8 cellular contexts compared by ENCODE assay signal in genomic region chr16:4936181-4936990, GRCh38. TPM values are rescaled to one million over a fixed set of nuclear protein-coding genes. Genes with fewer than 3 reads are reported as not detected.
DNase-seq lines count a peak whose midpoint lies in the region; ATAC-seq and TF ChIP-seq lines count a peak whose summit lies in the region.

No MANE protein-coding gene starts in this region.

- H3K36me3 Mint-ChIP-seq in stimulated activated naive CD8-positive, alpha-beta T cell treated with anti-CD3 and anti-CD28 coated beads, Interleukin-15, Interleukin-2, amounts not matched to agents 100 ng/mL and 50 ng/mL, for 24 hours (ENCODE audit: low read depth): no peaks in the 10 kb centered on the region

- intact Hi-C loops in Right ventricle myocardium superior (cut with DNase I): no loop called here

- H3K4me3 ChIP-seq in WI38 (ENCODE audit: low read depth, low read length) (peak overlapping the region; percentile 46), retinal pigment epithelial cell (ENCODE audit: low read length) (peak overlapping the region; percentile 78)

- no peak for DNase-seq in stimulated activated naive CD8-positive, alpha-beta T cell treated with anti-CD3 and anti-CD28 coated beads, Interleukin-15, Interleukin-2, amounts not matched to agents 100 U/mL and 50 U/mL, for 24 hours
- DNase-seq in Right ventricle myocardium superior (no peak), retinal pigment epithelial cell (ENCODE audit: low read depth) (no peak)

- TF ChIP-seq CTCF in WI38 (IDR thresholded peaks at IDR 0.05; ENCODE audit: low read depth, low read length) (peak; percentile 5; the same call in 1 of the 2 replicates), retinal pigment epithelial cell (conservative IDR thresholded peaks at IDR 0.05; ENCODE audit: low read depth, low read length) (peak; percentile 41)

- no peaks in the 10 kb centered on the region for H3K4me1 Mint-ChIP-seq in stimulated activated naive CD8-positive, alpha-beta T cell treated with anti-CD3 and anti-CD28 coated beads, Interleukin-15, Interleukin-2, amounts not matched to agents 100 ng/mL and 50 ng/mL, for 24 hours (ENCODE audit: low read depth)

- H3K4me3 Mint-ChIP-seq in stimulated activated naive CD8-positive, alpha-beta T cell treated with anti-CD3 and anti-CD28 coated beads, Interleukin-15, Interleukin-2, amounts not matched to agents 100 ng/mL and 50 ng/mL, for 24 hours: peak overlapping the region; percentile 41

- ATAC-seq in stimulated activated naive CD8-positive, alpha-beta T cell treated with anti-CD3 and anti-CD28 coated beads, Interleukin-15, Interleukin-2, amounts not matched to agents 100 U/mL and 50 U/mL, for 24 hours: no peak
- ATAC-seq in Right ventricle myocardium superior (ENCODE audit: poor library complexity): peak; percentile 36
- no peak for ATAC-seq in GM18505 (IDR thresholded peaks at IDR 0.05; ENCODE audit: unreplicated experiment)
- ATAC-seq in activated CD4-positive, CD25-positive, alpha-beta regulatory T cell treated with anti-CD3 and anti-CD28 coated beads, Interleukin-2, amount 50 U/mL, for 24 hours: no peak
- ATAC-seq in GM21381 (IDR thresholded peaks at IDR 0.05; ENCODE audit: unreplicated experiment): no peak

- peaks cover 30% of the 10 kb centered on the region for H3K27me3 Mint-ChIP-seq in stimulated activated naive CD8-positive, alpha-beta T cell treated with anti-CD3 and anti-CD28 coated beads, Interleukin-15, Interleukin-2, amounts not matched to agents 100 ng/mL and 50 ng/mL, for 24 hours

- TF ChIP-seq POLR2A in GM18505 (IDR thresholded peaks at IDR 0.05; ENCODE audit: borderline replicate concordance, extremely low read depth, insufficient read depth, insufficient read length): no peak

- H3K27ac Mint-ChIP-seq in stimulated activated naive CD8-positive, alpha-beta T cell treated with anti-CD3 and anti-CD28 coated beads, Interleukin-15, Interleukin-2, amounts not matched to agents 100 ng/mL and 50 ng/mL, for 24 hours: no peak overlapping the region

- no peaks in the 10 kb centered on the region for H3K9me3 Mint-ChIP-seq in stimulated activated naive CD8-positive, alpha-beta T cell treated with anti-CD3 and anti-CD28 coated beads, Interleukin-15, Interleukin-2, amounts not matched to agents 100 ng/mL and 50 ng/mL, for 24 hours

RNA-seq across cellular contexts. Expression of gene PPL, which starts 0.6 kb away (rescaled TPM):
- 14.9 TPM for total RNA-seq in Right ventricle myocardium superior

RNA-seq across cellular contexts. Expression of gene SEC14L5, which starts 21.7 kb away (rescaled TPM):
- total RNA-seq in Right ventricle myocardium superior: 26.2 TPM
